ENCODE assay signal across 31 cellular contexts in the genomic region with DNA sequence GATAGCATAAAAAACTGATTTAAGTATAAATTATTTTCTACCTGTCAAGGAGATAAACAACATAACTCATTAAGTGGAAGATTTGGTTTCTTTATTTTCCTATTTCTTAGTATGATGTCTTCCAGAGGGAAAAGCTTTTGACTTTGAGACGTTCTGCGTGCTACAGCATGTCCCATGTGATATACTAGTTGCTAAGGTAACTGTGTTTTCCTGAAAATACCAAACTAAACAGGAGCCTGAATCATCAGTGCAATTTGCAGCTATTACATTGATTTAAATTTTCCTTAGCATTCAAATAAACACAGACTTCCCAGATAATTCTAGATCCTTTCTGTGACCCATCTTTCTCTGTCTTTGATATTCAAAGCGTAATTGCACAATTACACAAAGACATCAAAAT.
"Had no signal": no experiment of that assay in that cellular context is flagged by ENCODE, and none has a peak within 500 bp of the region (broad histone marks: within the 10 kb centered on the region; RNA-seq: fewer than 3 reads in every experiment).

No MANE protein-coding gene starts in this region.

- H3K27ac Mint-ChIP-seq: activated CD4-positive, alpha-beta memory T cell treated with anti-CD3 and anti-CD28 coated beads, Interleukin-2, amount 10 ng/mL, durations not matched to agents 7 days and 5 days; activated CD4-positive, alpha-beta T cell treated with anti-CD3 and anti-CD28 coated beads, Interleukin-2, amount 10 ng/mL, durations not matched to agents 7 days and 5 days; activated T-cell treated with anti-CD3 and anti-CD28 coated beads, Interleukin-2, amount 50 U/mL, for 24 hours; naive thymus-derived CD8-positive, alpha-beta T cell; stimulated activated memory B cell treated with anti-CD40 and anti-IgM and Interleukin-4, amounts not matched to agents 10 μg/mL and 1 μg/mL and 100 μg/mL, for 72 hours; stimulated activated naive CD8-positive, alpha-beta T cell treated with anti-CD3 and anti-CD28 coated beads, Interleukin-15, amount 100 ng/mL, for 72 hours; T-helper 1 cell treated with Interleukin-12 subunit alpha and Interleukin-12 subunit beta and Interleukin-4 antibody, amounts not matched to agents 30 μg/mL and 1 μg/mL, for 36 hours; type B pancreatic cell had no signal

- H3K36me3 ChIP-seq: brain microvascular endothelial cell, left ventricle myocardium inferior, pancreas, prostate gland, sigmoid colon, vagina had no signal

- H3K27me3 Mint-ChIP-seq: activated CD4-positive, alpha-beta memory T cell treated with anti-CD3 and anti-CD28 coated beads, Interleukin-2, amount 10 ng/mL, durations not matched to agents 7 days and 5 days; stimulated activated naive CD8-positive, alpha-beta T cell treated with anti-CD3 and anti-CD28 coated beads, Interleukin-15, amount 100 ng/mL, for 72 hours; type B pancreatic cell had no signal

- H3K9me3 ChIP-seq: pancreas, prostate gland, sigmoid colon, vagina had no signal

- H3K4me3 Mint-ChIP-seq: activated CD4-positive, alpha-beta memory T cell treated with anti-CD3 and anti-CD28 coated beads, Interleukin-2, amount 10 ng/mL, durations not matched to agents 7 days and 5 days; activated CD4-positive, alpha-beta T cell treated with anti-CD3 and anti-CD28 coated beads, Interleukin-2, amount 10 ng/mL, durations not matched to agents 7 days and 5 days; activated T-cell treated with anti-CD3 and anti-CD28 coated beads, Interleukin-2, amount 50 U/mL, for 24 hours; naive thymus-derived CD8-positive, alpha-beta T cell; neural crest cell; stimulated activated memory B cell treated with anti-CD40 and anti-IgM and Interleukin-4, amounts not matched to agents 10 μg/mL and 1 μg/mL and 100 μg/mL, for 72 hours; stimulated activated naive CD8-positive, alpha-beta T cell treated with anti-CD3 and anti-CD28 coated beads, Interleukin-15, amount 100 ng/mL, for 72 hours; T-helper 1 cell treated with Interleukin-12 subunit alpha and Interleukin-12 subunit beta and Interleukin-4 antibody, amounts not matched to agents 30 μg/mL and 1 μg/mL, for 36 hours; type B pancreatic cell had no signal

- H3K4me1 ChIP-seq: left ventricle myocardium inferior, pancreas, prostate gland, sigmoid colon had no signal

- H3K4me3 ChIP-seq: left ventricle myocardium inferior, lung, pancreas, prostate gland, sigmoid colon, vagina had no signal

- H3K27ac ChIP-seq: brain microvascular endothelial cell, left ventricle myocardium inferior, pancreas, prostate gland, sigmoid colon, vagina had no signal

- FAIRE-seq: astrocyte, pancreas had no signal

- H3K27me3 ChIP-seq: brain microvascular endothelial cell, pancreas, sigmoid colon, vagina had no signal

- DNase-seq: activated CD4-positive, alpha-beta memory T cell treated with anti-CD3 and anti-CD28 coated beads, Interleukin-2, amount 10 ng/mL, durations not matched to agents 7 days and 5 days; activated CD4-positive, alpha-beta T cell treated with anti-CD3 and anti-CD28 coated beads, Interleukin-2, amount 10 ng/mL, durations not matched to agents 7 days and 5 days; activated CD4-positive, CD25-positive, alpha-beta regulatory T cell treated with anti-CD3 and anti-CD28 coated beads, Interleukin-2, amount 50 U/mL, for 72 hours; activated CD8-positive, alpha-beta memory T cell treated with anti-CD3 and anti-CD28 coated beads, Interleukin-2, amount 50 U/mL, for 48 hours; activated gamma-delta T cell; activated naive CD4-positive, alpha-beta T cell treated with anti-CD3 and anti-CD28 coated beads, Interleukin-2, amount 50 U/mL, for 16 hours; activated T-cell treated with anti-CD3 and anti-CD28 coated beads, Interleukin-2, amount 50 U/mL, for 24 hours; amniotic stem cell; brain microvascular endothelial cell; dermis blood vessel endothelial cell; effector CD4-positive, alpha-beta T cell; left ventricle myocardium inferior; naive thymus-derived CD8-positive, alpha-beta T cell; pancreas; sigmoid colon; small intestine; stimulated activated CD4-positive, alpha-beta T cell treated with anti-CD3 and anti-CD28 coated beads, Interleukin-1b, Interleukin-23, amount 100 ng/mL, for 48 hours; stimulated activated CD4-positive, alpha-beta T cell treated with anti-CD3 and anti-CD28 coated beads, Interleukin-4, amount 100 ng/mL, for 4 hours; stimulated activated CD8-positive, alpha-beta memory T cell treated with anti-CD3 and anti-CD28 coated beads, Interleukin-4, amount 100 ng/mL, for 48 hours; stimulated activated naive CD8-positive, alpha-beta T cell treated with anti-CD3 and anti-CD28 coated beads, Interleukin-15, amount 100 ng/mL, for 72 hours; substantia nigra; SW 1271; T-helper 9 cell had no signal

- H3K9me3 Mint-ChIP-seq: activated CD4-positive, alpha-beta memory T cell treated with anti-CD3 and anti-CD28 coated beads, Interleukin-2, amount 10 ng/mL, durations not matched to agents 7 days and 5 days; activated CD4-positive, alpha-beta T cell treated with anti-CD3 and anti-CD28 coated beads, Interleukin-2, amount 10 ng/mL, durations not matched to agents 7 days and 5 days; activated T-cell treated with anti-CD3 and anti-CD28 coated beads, Interleukin-2, amount 50 U/mL, for 24 hours; stimulated activated memory B cell treated with anti-CD40 and anti-IgM and Interleukin-4, amounts not matched to agents 10 μg/mL and 1 μg/mL and 100 μg/mL, for 72 hours; stimulated activated naive CD8-positive, alpha-beta T cell treated with anti-CD3 and anti-CD28 coated beads, Interleukin-15, amount 100 ng/mL, for 72 hours; T-helper 1 cell treated with Interleukin-12 subunit alpha and Interleukin-12 subunit beta and Interleukin-4 antibody, amounts not matched to agents 30 μg/mL and 1 μg/mL, for 36 hours had no signal

- H3K36me3 Mint-ChIP-seq: stimulated activated memory B cell treated with anti-CD40 and anti-IgM and Interleukin-4, amounts not matched to agents 10 μg/mL and 1 μg/mL and 100 μg/mL, for 72 hours; type B pancreatic cell had no signal

- H3K4me1 Mint-ChIP-seq: activated CD4-positive, alpha-beta memory T cell treated with anti-CD3 and anti-CD28 coated beads, Interleukin-2, amount 10 ng/mL, durations not matched to agents 7 days and 5 days; activated CD4-positive, alpha-beta T cell treated with anti-CD3 and anti-CD28 coated beads, Interleukin-2, amount 10 ng/mL, durations not matched to agents 7 days and 5 days; naive thymus-derived CD8-positive, alpha-beta T cell; stimulated activated memory B cell treated with anti-CD40 and anti-IgM and Interleukin-4, amounts not matched to agents 10 μg/mL and 1 μg/mL and 100 μg/mL, for 72 hours; stimulated activated naive CD8-positive, alpha-beta T cell treated with anti-CD3 and anti-CD28 coated beads, Interleukin-15, amount 100 ng/mL, for 72 hours had no signal
